Comparison of ENCODE assay signal across 9 cellular contexts in the genomic region with DNA sequence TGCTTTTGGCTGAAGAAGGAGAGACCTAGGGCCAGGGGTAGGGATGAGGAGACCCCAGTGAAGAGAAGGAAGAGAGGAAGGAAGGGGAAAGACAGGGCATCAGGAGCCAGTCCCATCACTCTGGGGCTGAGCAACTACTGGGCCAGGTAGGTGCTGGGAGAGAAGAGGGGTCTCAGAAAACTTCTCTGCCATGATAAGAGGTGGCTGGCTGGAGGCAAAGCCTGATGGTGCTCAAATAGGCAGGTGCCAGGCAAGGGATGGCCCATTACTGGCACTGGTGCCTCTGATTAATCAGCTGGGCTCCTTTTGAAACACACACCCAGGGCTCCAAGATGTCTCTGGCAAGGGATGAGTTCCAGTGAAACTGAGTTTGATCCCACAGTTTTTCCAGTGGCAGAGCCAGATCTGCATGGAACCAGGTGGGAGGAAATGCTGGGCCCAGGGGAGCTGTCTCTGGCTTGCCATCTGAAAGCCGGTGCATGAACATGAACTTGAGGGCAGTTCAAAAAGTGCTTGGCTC. TPM values are rescaled to one million over a fixed set of nuclear protein-coding genes. Genes with fewer than 3 reads are reported as not detected.
DNase-seq lines count a peak whose midpoint lies in the region; ATAC-seq and TF ChIP-seq lines count a peak whose summit lies in the region.
"Had no signal": no experiment of that assay in that cellular context is flagged by ENCODE, and none has a peak within 500 bp of the region (broad histone marks: within the 10 kb centered on the region; RNA-seq: fewer than 3 reads in every experiment).

No MANE protein-coding gene starts in this region.

- H4K20me1 ChIP-seq in DND-41 (ENCODE audit: insufficient read depth, low read length), result no peaks in the 10 kb centered on the region

- TF ChIP-seq CTCF in DND-41 (IDR thresholded peaks at IDR 0.05; ENCODE audit: borderline replicate concordance, extremely low read depth, low read length, poor library complexity, severe bottlenecking) (no peak), WI38 (IDR thresholded peaks at IDR 0.05; ENCODE audit: low read depth, low read length) (no peak), esophagus squamous epithelium (IDR thresholded peaks at IDR 0.05) (no peak)

- H3K36me3 ChIP-seq in DND-41 (ENCODE audit: insufficient read depth, low read length) (peaks cover 17% of the 10 kb centered on the region; the same call in 1 of the 2 replicates), esophagus squamous epithelium (peaks cover 7 to 36% (median 14%) of the 10 kb centered on the region in 3 donors)

- H3K9ac ChIP-seq in DND-41 (ENCODE audit: low read depth, low read length), result no peak overlapping the region; the same call in 1 of the 2 replicates

- H3K4me3 ChIP-seq in DND-41 (ENCODE audit: low read depth in 1 of 2, low read length in 2 of 2), result peak overlapping the region in 1 of 2 experiments; percentile 66; a peak in 1 of 4 replicates
- H3K4me3 ChIP-seq in WI38 (ENCODE audit: low read depth, low read length), result peak overlapping the region; percentile 98
- H3K4me3 ChIP-seq in esophagus squamous epithelium, result peak overlapping the region in 3 of 4 donors; percentile 76 to 88 (median 81)
- H3K4me3 ChIP-seq in skin epidermis, result peak overlapping the region in 4 of 7 experiments; percentile 1 to 74 (median 59)

- WGBS in esophagus squamous epithelium, 2 donors, result 25 to 55% methylated on average over 1 of the region's 1 CpG

- DNase-seq in DND-41 (no peak), esophagus squamous epithelium (lab: John Stamatoyannopoulos, UW) (no peak), head of caudate nucleus (no peak)
- DNase-seq: NCI-H1694 had no signal

- peaks cover 2% of the 10 kb centered on the region for H3K27me3 ChIP-seq in DND-41 (ENCODE audit: insufficient read depth, low read length, poor library complexity)
- no peaks in the 10 kb centered on the region for H3K27me3 ChIP-seq in esophagus squamous epithelium

- no peak for ATAC-seq in DND-41 (ENCODE audit: insufficient read depth, low read depth)
- ATAC-seq in GM21526 (IDR thresholded peaks at IDR 0.05; ENCODE audit: low FRiP score, unreplicated experiment), result no peak
- no peak for ATAC-seq in GM18502 (IDR thresholded peaks at IDR 0.05; ENCODE audit: poor library complexity, unreplicated experiment)

- intact Hi-C loops in esophagus squamous epithelium (cut with DNase I), result no loop called here
- intact Hi-C loops in head of caudate nucleus (cut with DNase I), result loop anchor here (10.0 kb wide), 2 partner anchors 71 to 119 kb away; partner anchors contain the start of gene AHCYL1

- no peak for TF ChIP-seq POLR2A in esophagus squamous epithelium (IDR thresholded peaks at IDR 0.05)

- peaks cover 40% of the 10 kb centered on the region for H3K4me1 ChIP-seq in DND-41 (ENCODE audit: insufficient read depth, low read length)
- H3K4me1 ChIP-seq in esophagus squamous epithelium, result peaks cover 31 to 86% (median 41%) of the 10 kb centered on the region in 3 donors

- peaks cover 40% of the 10 kb centered on the region for H3K79me2 ChIP-seq in DND-41 (ENCODE audit: insufficient read depth, low read length)

- no peaks in the 10 kb centered on the region for H3K9me3 ChIP-seq in DND-41 (ENCODE audit: insufficient read depth, low read length, severe bottlenecking)
- no peaks in the 10 kb centered on the region for H3K9me3 ChIP-seq in esophagus squamous epithelium

- H2AFZ ChIP-seq in DND-41 (ENCODE audit: low read depth, low read length), result no peak overlapping the region

- H3K27ac ChIP-seq in DND-41 (ENCODE audit: low read length) (peak overlapping the region; percentile 27), esophagus squamous epithelium (peak overlapping the region; percentile 84 to 96 (median 90)), skin epidermis (peak overlapping the region in 16 of 21 experiments; percentile 31 to 95 (median 88))
- H3K27ac ChIP-seq: HL-60 had no signal

- H3K4me2 ChIP-seq in DND-41 (ENCODE audit: insufficient read depth, low read length), result peak overlapping the region; percentile 72; the same call in 1 of the 2 replicates

RNA-seq across cellular contexts. Expression of gene CSF1, which starts 2.8 kb away (rescaled TPM):
- 10 to 100 TPM in 3 of 4 donors, 1 to 10 TPM in 1; 7.6 to 34.8 (median 15.9) TPM for total RNA-seq in esophagus squamous epithelium

Comparison
In these comparisons a context has a peak if more than half of its experiments do, and no peak if none do; other contexts are left out.
1. H3K27ac ChIP-seq: peak in every context shown above with its lines; median percentile 90 in esophagus squamous epithelium; 88 in skin epidermis; 27 in DND-41.